9 cellular contexts compared by ENCODE assay signal in the genomic region with DNA sequence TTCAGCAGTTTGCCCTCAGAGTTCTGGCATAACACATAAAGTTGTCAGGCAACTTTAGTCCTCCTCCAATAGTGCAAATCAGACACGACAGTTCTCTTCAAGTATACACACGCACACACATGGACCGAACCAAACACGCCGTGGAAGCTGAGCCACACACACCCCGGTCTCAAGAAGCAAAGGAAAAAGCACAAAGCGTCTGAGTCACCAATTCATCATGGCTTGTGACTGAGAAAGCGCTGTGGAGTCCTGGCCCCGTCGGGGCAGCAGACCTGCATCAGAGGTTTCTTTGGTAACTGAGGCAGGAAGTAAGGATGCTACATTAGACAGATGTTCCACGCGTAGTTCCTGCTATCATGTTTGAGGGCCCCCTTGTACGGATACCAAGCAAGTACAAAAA.
A peak's percentile ranks its signal among the peaks of the same experiment; 100 is the strongest.
DNase-seq lines count a peak whose midpoint lies in the region; ATAC-seq, FAIRE-seq and TF ChIP-seq lines count a peak whose summit lies in the region.
"Had no signal": no experiment of that assay in that cellular context is flagged by ENCODE, and none has a peak within 500 bp of the region (broad histone marks: within the 10 kb centered on the region; RNA-seq: fewer than 3 reads in every experiment).

No MANE protein-coding gene starts in this region.

- peak; percentile 50 for DNase-seq in activated CD4-positive, alpha-beta T cell treated with anti-CD3 and anti-CD28 coated beads for 36 hours
- DNase-seq in activated CD4-positive, alpha-beta T cell treated with anti-CD3 and anti-CD28 coated beads, Interleukin-2, amount 50 U/mL, for 1 hour = no peak
- DNase-seq in activated T-cell treated with anti-CD3 and anti-CD28 coated beads, Interleukin-2, amount 50 U/mL, for 72 hours = peak in 1 of 2 donors; percentile 14
- peak; percentile 90 to 94 for DNase-seq in foreskin fibroblast
- no peak for DNase-seq in GM12891 (ENCODE audit: insufficient read length, low spot score)
- no peak for DNase-seq in SKM-1 (lab: John Stamatoyannopoulos, UW; ENCODE audit: unreplicated experiment)
- no peak for DNase-seq in GM10266 (ENCODE audit: extremely low spot score)
- DNase-seq: stimulated activated CD4-positive, alpha-beta T cell treated with anti-CD3 and anti-CD28 coated beads, Interleukin-4, amount 100 ng/mL, for 24 hours had no signal

- ATAC-seq in activated CD4-positive, alpha-beta T cell treated with anti-CD3 and anti-CD28 coated beads for 36 hours = peak; percentile 76
- peak; percentile 42 to 61 for ATAC-seq in activated T-cell treated with anti-CD3 and anti-CD28 coated beads, Interleukin-2, amount 50 U/mL, for 72 hours (replicated peaks in 1 of 2)

- H3K27me3 ChIP-seq in skeletal muscle tissue (ENCODE audit: control insufficient read depth in 3 of 3, insufficient read depth in 3 of 3, low read length in 3 of 3) = no peaks in the 10 kb centered on the region

- H3K9me3 ChIP-seq in skeletal muscle tissue (ENCODE audit: control insufficient read depth in 3 of 3, low read length in 3 of 3) = no peaks in the 10 kb centered on the region

- peaks cover 25% of the 10 kb centered on the region for H3K36me3 Mint-ChIP-seq in activated CD4-positive, alpha-beta T cell treated with anti-CD3 and anti-CD28 coated beads for 36 hours (ENCODE audit: low read depth)
- H3K36me3 Mint-ChIP-seq in activated T-cell treated with anti-CD3 and anti-CD28 coated beads, Interleukin-2, amount 50 U/mL, for 72 hours (ENCODE audit: insufficient read depth in 2 of 2) = peaks cover 0 to 4% of the 10 kb centered on the region in 2 donors

- intact Hi-C loops in activated CD4-positive, alpha-beta T cell treated with anti-CD3 and anti-CD28 coated beads for 36 hours (cut with DNase I, micrococcal nuclease) = loop anchor here in 1 of 2 experiments (5.0 kb wide), 1 partner anchor 84 kb away; a partner anchor contains a TSS

- TF ChIP-seq CTCF in foreskin fibroblast (IDR thresholded peaks at IDR 0.05; ENCODE audit: low read depth, low read length) (no peak), GM10266 (IDR thresholded peaks at IDR 0.05; ENCODE audit: control insufficient read depth, insufficient read depth, low read depth, missing control alignments) (no peak)

- H3K36me3 ChIP-seq in skeletal muscle tissue (ENCODE audit: control insufficient read depth in 3 of 3, insufficient read depth in 3 of 3, low read length in 3 of 3) = peaks cover 16 to 29% (median 23%) of the 10 kb centered on the region in 3 donors

- peaks cover 78 to 82% (median 80%) of the 10 kb centered on the region in 3 donors for H3K4me1 ChIP-seq in skeletal muscle tissue (ENCODE audit: control insufficient read depth in 3 of 3, insufficient read depth in 3 of 3, low read length in 3 of 3)

- POLR2A ChIA-PET in activated CD4-positive, alpha-beta T cell treated with anti-CD3 and anti-CD28 coated beads for 36 hours (lab: Charles Lee) = no interaction called here

- peak overlapping the region; percentile 42 for H3K27ac Mint-ChIP-seq in activated CD4-positive, alpha-beta T cell treated with anti-CD3 and anti-CD28 coated beads for 36 hours
- H3K27ac Mint-ChIP-seq in activated T-cell treated with anti-CD3 and anti-CD28 coated beads, Interleukin-2, amount 50 U/mL, for 72 hours = no peak overlapping the region

- CTCF ChIA-PET in activated CD4-positive, alpha-beta T cell treated with anti-CD3 and anti-CD28 coated beads for 36 hours (lab: Charles Lee) = interaction anchor here (0.5 kb wide), 1 partner anchor 78 kb away, joined by 3 read pairs; no protein-coding TSS in a partner anchor

- H3K9ac ChIP-seq in skeletal muscle tissue (ENCODE audit: low read depth in 1 of 3, low read length in 3 of 3) = no peak overlapping the region

- FAIRE-seq in GM12891 (lab: Jason Lieb, UNC) = no peak

- H3K27ac ChIP-seq in skeletal muscle tissue (ENCODE audit: low read depth, low read length) = peak overlapping the region; percentile 42

- no peaks in the 10 kb centered on the region for H3K9me3 Mint-ChIP-seq in activated CD4-positive, alpha-beta T cell treated with anti-CD3 and anti-CD28 coated beads for 36 hours (ENCODE audit: low read depth)
- H3K9me3 Mint-ChIP-seq in activated T-cell treated with anti-CD3 and anti-CD28 coated beads, Interleukin-2, amount 50 U/mL, for 72 hours = no peaks in the 10 kb centered on the region

- H3K4me3 Mint-ChIP-seq in activated CD4-positive, alpha-beta T cell treated with anti-CD3 and anti-CD28 coated beads for 36 hours = no peak overlapping the region
- H3K4me3 Mint-ChIP-seq in activated T-cell treated with anti-CD3 and anti-CD28 coated beads, Interleukin-2, amount 50 U/mL, for 72 hours = no peak overlapping the region

- no peak overlapping the region for H3K4me3 ChIP-seq in foreskin fibroblast (ENCODE audit: low read depth in 1 of 2, low read length in 2 of 2)
- no peak overlapping the region for H3K4me3 ChIP-seq in skeletal muscle tissue (ENCODE audit: low read length in 3 of 3)

- H3K4me1 Mint-ChIP-seq in activated CD4-positive, alpha-beta T cell treated with anti-CD3 and anti-CD28 coated beads for 36 hours = peaks cover 8% of the 10 kb centered on the region
- peaks cover 15% of the 10 kb centered on the region for H3K4me1 Mint-ChIP-seq in activated T-cell treated with anti-CD3 and anti-CD28 coated beads, Interleukin-2, amount 50 U/mL, for 72 hours (ENCODE audit: low read depth)

- TF ChIP-seq POLR2A in GM12891 (IDR thresholded peaks at IDR 0.05; ENCODE audit: low read depth, low read length) = no peak

- no peaks in the 10 kb centered on the region for H3K27me3 Mint-ChIP-seq in activated CD4-positive, alpha-beta T cell treated with anti-CD3 and anti-CD28 coated beads for 36 hours
- no peaks in the 10 kb centered on the region for H3K27me3 Mint-ChIP-seq in activated T-cell treated with anti-CD3 and anti-CD28 coated beads, Interleukin-2, amount 50 U/mL, for 72 hours (ENCODE audit: low read depth)

TF ChIP-seq in GM12891, 5 proteins besides CTCF, POLR2A, EP300 and RAD21:
- TF ChIP-seq POLR2AphosphoS5 (IDR thresholded peaks at IDR 0.05; ENCODE audit: low read depth, low read length) = no peak
- TF ChIP-seq POU2F2 (IDR thresholded peaks at IDR 0.05; ENCODE audit: low read depth, low read length) = no peak
- TF ChIP-seq TAF1 (IDR thresholded peaks at IDR 0.05; ENCODE audit: low read depth, low read length) = no peak
- TF ChIP-seq SPI1 (IDR thresholded peaks at IDR 0.05; ENCODE audit: low read depth, low read length) = no peak
- no peak for TF ChIP-seq PAX5 (IDR thresholded peaks at IDR 0.05; ENCODE audit: insufficient read depth, low read length, severe bottlenecking)

Comparison
In these comparisons a context has a peak if more than half of its experiments do, and no peak if none do; other contexts are left out.
1. DNase-seq: peak in activated CD4-positive, alpha-beta T cell treated with anti-CD3 and anti-CD28 coated beads for 36 hours (single experiment) and foreskin fibroblast (2 of 2); none in activated CD4-positive, alpha-beta T cell treated with anti-CD3 and anti-CD28 coated beads, Interleukin-2, amount 50 U/mL, for 1 hour (single experiment), GM12891 (single experiment), SKM-1 (single experiment) and GM10266 (single experiment).